ENCODE assay signal across 8 cellular contexts in the genomic region with DNA sequence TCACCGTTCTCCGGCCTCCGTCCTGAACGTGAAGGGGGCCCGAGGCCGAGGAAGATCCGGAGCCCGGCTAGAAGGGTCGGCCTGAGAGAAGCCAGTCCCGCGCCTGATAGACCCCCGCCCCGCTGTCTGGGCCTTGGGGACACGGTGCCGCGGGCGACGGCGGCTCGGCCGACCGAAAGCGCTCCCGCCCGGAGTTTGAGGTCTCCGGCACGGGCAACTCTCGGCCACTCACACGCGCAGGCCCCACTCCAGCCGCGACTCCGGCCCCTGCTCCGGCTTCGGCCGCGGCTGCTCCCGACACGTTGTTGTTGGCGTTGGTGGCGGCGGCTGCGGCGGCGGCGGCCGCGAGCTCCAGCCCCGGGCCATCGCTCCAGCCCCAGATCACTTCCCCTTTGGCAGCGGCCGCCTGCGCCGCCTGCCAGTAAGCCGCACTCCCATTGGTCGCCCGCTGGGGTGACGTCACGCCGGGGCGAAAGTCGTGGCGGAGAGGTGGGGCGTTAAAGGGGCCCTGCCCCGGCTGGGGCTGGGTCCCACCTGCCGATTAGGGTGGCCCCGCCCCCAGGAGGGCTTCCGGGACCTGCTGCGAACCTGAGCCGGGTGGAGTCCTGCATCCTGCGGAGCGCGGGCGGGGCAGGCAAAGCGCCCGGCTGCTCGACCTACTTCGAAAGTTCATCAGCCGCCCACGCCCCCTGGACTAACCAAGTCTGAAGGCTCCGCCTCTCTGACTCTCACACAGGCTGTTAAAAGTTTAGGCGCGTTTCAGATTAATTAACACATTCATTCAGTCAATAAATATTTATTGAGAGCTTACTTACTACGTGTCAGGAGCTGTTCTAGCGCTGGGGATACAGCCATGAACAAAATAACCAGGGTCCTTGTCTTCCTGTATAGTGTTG. TPM values are rescaled to one million over a fixed set of nuclear protein-coding genes. Genes with fewer than 3 reads are reported as not detected.
DNase-seq lines count a peak whose midpoint lies in the region; ATAC-seq and TF ChIP-seq lines count a peak whose summit lies in the region.

A gene with protein sequence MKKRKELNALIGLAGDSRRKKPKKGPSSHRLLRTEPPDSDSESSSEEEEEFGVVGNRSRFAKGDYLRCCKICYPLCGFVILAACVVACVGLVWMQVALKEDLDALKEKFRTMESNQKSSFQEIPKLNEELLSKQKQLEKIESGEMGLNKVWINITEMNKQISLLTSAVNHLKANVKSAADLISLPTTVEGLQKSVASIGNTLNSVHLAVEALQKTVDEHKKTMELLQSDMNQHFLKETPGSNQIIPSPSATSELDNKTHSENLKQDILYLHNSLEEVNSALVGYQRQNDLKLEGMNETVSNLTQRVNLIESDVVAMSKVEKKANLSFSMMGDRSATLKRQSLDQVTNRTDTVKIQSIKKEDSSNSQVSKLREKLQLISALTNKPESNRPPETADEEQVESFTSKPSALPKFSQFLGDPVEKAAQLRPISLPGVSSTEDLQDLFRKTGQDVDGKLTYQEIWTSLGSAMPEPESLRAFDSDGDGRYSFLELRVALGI (minus strand): TSS at position 388 of the 896 bp plus-strand sequence. CDS start 1,027 bp downstream, outside the sequence.

- peaks cover 34% of the 10 kb centered on the region for H3K36me3 Mint-ChIP-seq in activated CD4-positive, alpha-beta T cell treated with anti-CD3 and anti-CD28 coated beads, Interleukin-2, amount 10 ng/mL, durations not matched to agents 7 days and 5 days (ENCODE audit: low read depth)

- H3K4me3 ChIP-seq in BJ (ENCODE audit: low read depth, low read length) (peak within 1 kb of the TSS; percentile 90), coronary artery (peak within 1 kb of the TSS; percentile 98)

- DNase-seq in BJ (ENCODE audit: low read depth) (peak; percentile 42), NCI-H526 treated with DMSO at 0.1 percent for 48 hours (lab: John Stamatoyannopoulos, UW) (peak; percentile 90), coronary artery (ENCODE audit: low spot score) (peak; percentile 97), left colon (peak; percentile 97 to 99)
- DNase-seq in activated CD4-positive, alpha-beta T cell treated with anti-CD3 and anti-CD28 coated beads, Interleukin-2, amount 10 ng/mL, durations not matched to agents 7 days and 5 days: peak; percentile 98
- peak; percentile 99 for DNase-seq in stimulated activated CD4-positive, alpha-beta T cell treated with anti-CD3 and anti-CD28 coated beads, Interleukin-1b, Interleukin-23, amount 100 ng/mL, for 48 hours

- peak within 1 kb of the TSS; percentile 91 for H3K4me3 Mint-ChIP-seq in activated CD4-positive, alpha-beta T cell treated with anti-CD3 and anti-CD28 coated beads, Interleukin-2, amount 10 ng/mL, durations not matched to agents 7 days and 5 days

- ATAC-seq in GM19324 (IDR thresholded peaks at IDR 0.05; ENCODE audit: low FRiP score, unreplicated experiment) (peak; percentile 96), HG03469 (IDR thresholded peaks at IDR 0.05; ENCODE audit: unreplicated experiment) (peak; percentile 92), left colon (peak; percentile 93)

- POLR2A ChIA-PET in BJ (lab: Charles Lee): interaction anchor here (0.6 kb wide), 1 partner anchor 58 kb away, joined by 3 read pairs; no protein-coding TSS in a partner anchor
- POLR2A ChIA-PET in activated CD4-positive, alpha-beta T cell treated with anti-CD3 and anti-CD28 coated beads, Interleukin-2, amount 10 ng/mL, durations not matched to agents 7 days and 5 days (lab: Charles Lee): no interaction called here

- CTCF ChIA-PET in BJ (lab: Yijun Ruan, JAX): interaction anchor here (1.5 to 1.9 kb wide), 2 partner anchors 13 to 19 kb away, joined by 3 read pairs; no protein-coding TSS in a partner anchor
- CTCF ChIA-PET in activated CD4-positive, alpha-beta T cell treated with anti-CD3 and anti-CD28 coated beads, Interleukin-2, amount 10 ng/mL, durations not matched to agents 7 days and 5 days (lab: Charles Lee): interaction anchor here (1.0 kb wide), 1 partner anchor 22 kb away, joined by 3 read pairs; no protein-coding TSS in a partner anchor

- intact Hi-C loops in left colon (cut with DNase I, micrococcal nuclease): no loop called here

- peak within 1 kb of the TSS; percentile 95 for H3K27ac Mint-ChIP-seq in activated CD4-positive, alpha-beta T cell treated with anti-CD3 and anti-CD28 coated beads, Interleukin-2, amount 10 ng/mL, durations not matched to agents 7 days and 5 days

- H3K4me1 Mint-ChIP-seq in activated CD4-positive, alpha-beta T cell treated with anti-CD3 and anti-CD28 coated beads, Interleukin-2, amount 10 ng/mL, durations not matched to agents 7 days and 5 days: peaks cover 43% of the 10 kb centered on the region

- H3K27me3 ChIP-seq in BJ (ENCODE audit: control insufficient read depth, insufficient read depth, low read length): peaks cover 4% of the 10 kb centered on the region

- TF ChIP-seq CTCF in BJ (IDR thresholded peaks at IDR 0.05; ENCODE audit: insufficient read depth, low read depth, low read length) (no peak), coronary artery (IDR thresholded peaks at IDR 0.05) (no peak)

- H3K9me3 Mint-ChIP-seq in activated CD4-positive, alpha-beta T cell treated with anti-CD3 and anti-CD28 coated beads, Interleukin-2, amount 10 ng/mL, durations not matched to agents 7 days and 5 days: no peaks in the 10 kb centered on the region

- H3K27ac ChIP-seq in coronary artery: peak within 1 kb of the TSS; percentile 65 to 91

- no peaks in the 10 kb centered on the region for H3K27me3 Mint-ChIP-seq in activated CD4-positive, alpha-beta T cell treated with anti-CD3 and anti-CD28 coated beads, Interleukin-2, amount 10 ng/mL, durations not matched to agents 7 days and 5 days

- no peaks in the 10 kb centered on the region; the same call in 1 of the 2 replicates for H3K36me3 ChIP-seq in BJ (ENCODE audit: control insufficient read depth, insufficient read depth, low read length)

RNA-seq across cellular contexts. Expression of the gene that starts here (rescaled TPM):
- 30.4 and 49.4 TPM in 2 replicates for polyA plus RNA-seq in BJ (2011; rRNA removed)
- polyA minus RNA-seq in BJ (2011; rRNA and poly(A)+ RNA removed): 27.5 and 28.6 TPM in 2 replicates
- 100 to 1,000 TPM in 1 of 2 experiments, 10 to 100 TPM in 1; 88.1 to 103 TPM for total RNA-seq in activated CD4-positive, alpha-beta T cell treated with anti-CD3 and anti-CD28 coated beads, Interleukin-2, amount 10 ng/mL, durations not matched to agents 7 days and 5 days
- total RNA-seq in left colon: 100 to 1,000 TPM; 114 to 138 TPM

Comparison
In these comparisons a context has a peak if more than half of its experiments do, and no peak if none do; other contexts are left out.
1. Peak in every context shown above with its lines: DNase-seq, ATAC-seq, H3K4me3 ChIP-seq and H3K27ac ChIP-seq.
2. DNase-seq: peak in every context shown above with its lines; median percentile 99 in stimulated activated CD4-positive, alpha-beta T cell treated with anti-CD3 and anti-CD28 coated beads, Interleukin-1b, Interleukin-23, amount 100 ng/mL, for 48 hours; 98 in activated CD4-positive, alpha-beta T cell treated with anti-CD3 and anti-CD28 coated beads, Interleukin-2, amount 10 ng/mL, durations not matched to agents 7 days and 5 days; 98 in left colon; 97 in coronary artery; 90 in NCI-H526 treated with DMSO at 0.1 percent for 48 hours; 42 in BJ.